In genomic region chr4:92253550-92253949, GRCh38 we compare ENCODE assay signal across 27 cellular contexts. TPM values are rescaled to one million over a fixed set of nuclear protein-coding genes. Genes with fewer than 3 reads are reported as not detected.
DNase-seq lines count a peak whose midpoint lies in the region; ATAC-seq and TF ChIP-seq lines count a peak whose summit lies in the region.
"Had no signal": no experiment of that assay in that cellular context is flagged by ENCODE, and none has a peak within 500 bp of the region (broad histone marks: within the 10 kb centered on the region; RNA-seq: fewer than 3 reads in every experiment).

No MANE protein-coding gene starts in this region.

- H3K4me3 ChIP-seq in GM23338, result no peak overlapping the region
- no peak overlapping the region for H3K4me3 ChIP-seq in endodermal cell (ENCODE audit: low read length)
- H3K4me3 ChIP-seq in mesendoderm (ENCODE audit: low read length), result no peak overlapping the region
- H3K4me3 ChIP-seq: BLaER1 had no signal

- POLR2A ChIA-PET in WTC11 (lab: Charles Lee), result interaction anchor here (1.3 kb wide), 1 partner anchor 131 kb away, joined by 3 read pairs; no protein-coding TSS in a partner anchor

- H3K4me3 Mint-ChIP-seq in GM23338, result no peak overlapping the region
- H3K4me3 Mint-ChIP-seq in WTC11, result no peak overlapping the region
- no peak overlapping the region for H3K4me3 Mint-ChIP-seq in endodermal cell
- no peak overlapping the region for H3K4me3 Mint-ChIP-seq in stimulated activated naive CD8-positive, alpha-beta T cell treated with anti-CD3 and anti-CD28 coated beads, Interleukin-15, amount 100 ng/mL, for 72 hours
- H3K4me3 Mint-ChIP-seq: CD14-positive monocyte; CD4-positive, alpha-beta memory T cell; CD4-positive, CD25-positive, alpha-beta regulatory T cell; CD8-positive, alpha-beta memory T cell had no signal

- H3K9ac ChIP-seq in endodermal cell (ENCODE audit: extremely low read depth, low read length, poor library complexity, severe bottlenecking) (no peak overlapping the region), mesendoderm (ENCODE audit: low read length) (no peak overlapping the region)
- H3K9ac ChIP-seq: BLaER1 had no signal

- no peak overlapping the region for H2AFZ ChIP-seq in GM23338

- H3K79me2 ChIP-seq in GM23338 (replicated peaks; ENCODE audit: insufficient read depth), result no peaks in the 10 kb centered on the region
- H3K79me2 ChIP-seq in mesendoderm (ENCODE audit: control insufficient read depth, insufficient read depth, low read length), result no peaks in the 10 kb centered on the region

- TF ChIP-seq CTCF in GM23338 (conservative IDR thresholded peaks at IDR 0.05; ENCODE audit: low read depth in 2 of 2) (peak in 1 of 2 experiments; percentile 37; a peak in 2 of 4 replicates), WTC11 (IDR thresholded peaks at IDR 0.05) (no peak), endodermal cell (conservative IDR thresholded peaks at IDR 0.05) (peak; percentile 31)

- H2BK120ac ChIP-seq in mesendoderm (ENCODE audit: low read depth, low read length), result no peak overlapping the region

- peaks cover 22% of the 10 kb centered on the region; the same call in 1 of the 2 replicates for H3K27me3 ChIP-seq in GM23338 (ENCODE audit: insufficient read depth)
- H3K27me3 ChIP-seq in endodermal cell (ENCODE audit: control insufficient read depth, insufficient read depth, low read length, poor library complexity, severe bottlenecking), result no peaks in the 10 kb centered on the region
- no peaks in the 10 kb centered on the region for H3K27me3 ChIP-seq in mesendoderm (ENCODE audit: insufficient read depth, low read length, poor library complexity)
- H3K27me3 ChIP-seq: BE2C, BLaER1 had no signal

- WGBS in endodermal cell (ENCODE audit: insufficient coverage in 1 of 2, insufficient read length in 1 of 2), 2 experiments, result 86% methylated on average over 1 of the region's 1 CpG; no CpG with 5 or more reads in 1 of the 2 experiments
- no CpG with 5 or more reads among the region's 1 CpG for WGBS in mesendoderm (ENCODE audit: extremely low coverage, insufficient coverage, low lambda C conversion rate)

- no peak overlapping the region for H3K4me2 ChIP-seq in GM23338
- no peak overlapping the region for H3K4me2 ChIP-seq in mesendoderm (ENCODE audit: low read length)
- H3K4me2 ChIP-seq: BLaER1 had no signal

- H3K23ac ChIP-seq in mesendoderm (ENCODE audit: low read length), result no peak overlapping the region

- peaks cover 48% of the 10 kb centered on the region for H3K9me3 ChIP-seq in endodermal cell (ENCODE audit: control insufficient read depth, low read length)
- H3K9me3 ChIP-seq: BE2C had no signal

- peaks cover 77% of the 10 kb centered on the region for H3K27me3 Mint-ChIP-seq in GM23338 (ENCODE audit: insufficient read depth, low read depth, poor library complexity)
- H3K27me3 Mint-ChIP-seq in WTC11 (ENCODE audit: low read depth), result peaks cover 65% of the 10 kb centered on the region
- H3K27me3 Mint-ChIP-seq in endodermal cell (ENCODE audit: insufficient read depth), result peaks cover 43% of the 10 kb centered on the region
- H3K27me3 Mint-ChIP-seq in stimulated activated naive CD8-positive, alpha-beta T cell treated with anti-CD3 and anti-CD28 coated beads, Interleukin-15, amount 100 ng/mL, for 72 hours, result no peaks in the 10 kb centered on the region
- H3K27me3 Mint-ChIP-seq: CD4-positive, alpha-beta memory T cell; CD4-positive, CD25-positive, alpha-beta regulatory T cell; CD8-positive, alpha-beta memory T cell had no signal

- H3K79me1 ChIP-seq in mesendoderm (ENCODE audit: low read length), result no peaks in the 10 kb centered on the region

- H3K4ac ChIP-seq in mesendoderm (ENCODE audit: low read depth, low read length), result no peak overlapping the region

- no peak overlapping the region for H3K18ac ChIP-seq in mesendoderm (ENCODE audit: low read length)

- H2BK15ac ChIP-seq in mesendoderm (replicated peaks; ENCODE audit: low read depth), result no peak overlapping the region

- CTCF ChIA-PET in WTC11 (lab: Charles Lee), result no interaction called here

- H3K27ac Mint-ChIP-seq in GM23338 (no peak overlapping the region), WTC11 (no peak overlapping the region), endodermal cell (no peak overlapping the region)
- H3K27ac Mint-ChIP-seq in stimulated activated naive CD8-positive, alpha-beta T cell treated with anti-CD3 and anti-CD28 coated beads, Interleukin-15, amount 100 ng/mL, for 72 hours, result no peak overlapping the region
- H3K27ac Mint-ChIP-seq: CD14-positive monocyte; CD4-positive, alpha-beta memory T cell; CD4-positive, CD25-positive, alpha-beta regulatory T cell; CD8-positive, alpha-beta memory T cell had no signal

- H3K4me1 Mint-ChIP-seq in GM23338 (no peaks in the 10 kb centered on the region; the same call in 2 of the 3 replicates), WTC11 (no peaks in the 10 kb centered on the region), endodermal cell (no peaks in the 10 kb centered on the region)
- H3K4me1 Mint-ChIP-seq in stimulated activated naive CD8-positive, alpha-beta T cell treated with anti-CD3 and anti-CD28 coated beads, Interleukin-15, amount 100 ng/mL, for 72 hours, result no peaks in the 10 kb centered on the region
- H3K4me1 Mint-ChIP-seq: CD14-positive monocyte; CD4-positive, alpha-beta memory T cell; CD4-positive, CD25-positive, alpha-beta regulatory T cell; CD8-positive, alpha-beta memory T cell had no signal

- H4K20me1 ChIP-seq in GM23338 (replicated peaks; ENCODE audit: insufficient read depth), result no peaks in the 10 kb centered on the region
- H4K20me1 ChIP-seq: BLaER1 had no signal

- H2BK5ac ChIP-seq in mesendoderm (ENCODE audit: low read length), result no peak overlapping the region

- H3K9me2 ChIP-seq in GM23338 (ENCODE audit: insufficient read depth), result no peaks in the 10 kb centered on the region; the same call in 1 of the 2 replicates

- H3K4me1 ChIP-seq in GM23338 (ENCODE audit: insufficient read depth), result no peaks in the 10 kb centered on the region
- no peaks in the 10 kb centered on the region for H3K4me1 ChIP-seq in endodermal cell (ENCODE audit: control insufficient read depth, insufficient read depth, low read length)
- H3K4me1 ChIP-seq in mesendoderm (ENCODE audit: control insufficient read depth, low read depth, low read length), result no peaks in the 10 kb centered on the region
- H3K4me1 ChIP-seq: BE2C, BLaER1 had no signal

- peaks cover 55% of the 10 kb centered on the region for H3F3A ChIP-seq in GM23338 (replicated peaks; ENCODE audit: low read depth)

- DNase-seq in GM23338 (ENCODE audit: low spot score) (no peak), WTC11 (ENCODE audit: low spot score) (no peak), endodermal cell (peak; percentile 62), mesendoderm (peak; percentile 37), HCEC 1CT (no peak)
- no peak for DNase-seq in stimulated activated naive CD8-positive, alpha-beta T cell treated with anti-CD3 and anti-CD28 coated beads, Interleukin-15, amount 100 ng/mL, for 72 hours
- DNase-seq: 8988T; ACHN; BE2C; C1 segment of cervical spinal cord; CD4-positive, alpha-beta memory T cell; CD4-positive, CD25-positive, alpha-beta regulatory T cell; CD8-positive, alpha-beta memory T cell; COR-L47; DMS 273 treated with DMSO at 0.1 percent for 48 hours; DMS153; DMS53; DMS79; DND-41; EL; GF-D8 had no signal

- H3K36me3 Mint-ChIP-seq in GM23338 (ENCODE audit: low read depth) (peaks cover 95% of the 10 kb centered on the region), WTC11 (peaks cover 91% of the 10 kb centered on the region), endodermal cell (ENCODE audit: low read depth) (peaks cover 27% of the 10 kb centered on the region)
- H3K36me3 Mint-ChIP-seq: CD14-positive monocyte; CD4-positive, alpha-beta memory T cell; CD4-positive, CD25-positive, alpha-beta regulatory T cell; CD8-positive, alpha-beta memory T cell had no signal

- no peak overlapping the region for H2AK5ac ChIP-seq in mesendoderm (ENCODE audit: low read length)

- H3K27ac ChIP-seq in GM23338 (ENCODE audit: low read depth) (no peak overlapping the region), endodermal cell (ENCODE audit: low read depth, low read length) (no peak overlapping the region), mesendoderm (ENCODE audit: low read depth, low read length) (no peak overlapping the region)
- H3K27ac ChIP-seq: BLaER1 had no signal

- H4K8ac ChIP-seq in mesendoderm (ENCODE audit: low read depth, low read length), result no peak overlapping the region

- H3K56ac ChIP-seq in mesendoderm (ENCODE audit: low read length), result no peak overlapping the region

- H3K9me3 Mint-ChIP-seq in GM23338, result peaks cover 99% of the 10 kb centered on the region
- H3K9me3 Mint-ChIP-seq in WTC11, result peaks cover 96% of the 10 kb centered on the region
- peaks cover 80% of the 10 kb centered on the region for H3K9me3 Mint-ChIP-seq in endodermal cell
- peaks cover 11 to 16% of the 10 kb centered on the region in 2 donors for H3K9me3 Mint-ChIP-seq in stimulated activated naive CD8-positive, alpha-beta T cell treated with anti-CD3 and anti-CD28 coated beads, Interleukin-15, amount 100 ng/mL, for 72 hours

- ATAC-seq in GM23338 (peak; percentile 1; the same call in 1 of the 3 replicates), WTC11 (peak; percentile 0; the same call in 1 of the 2 replicates), HG03280 (IDR thresholded peaks at IDR 0.05; ENCODE audit: unreplicated experiment) (no peak), GM18498 (IDR thresholded peaks at IDR 0.05; ENCODE audit: unreplicated experiment) (no peak)
- no peak for ATAC-seq in stimulated activated naive CD8-positive, alpha-beta T cell treated with anti-CD3 and anti-CD28 coated beads, Interleukin-15, amount 100 ng/mL, for 72 hours

- H3K36me3 ChIP-seq in GM23338 (ENCODE audit: insufficient read depth) (peaks cover 14% of the 10 kb centered on the region; the same call in 1 of the 2 replicates), endodermal cell (ENCODE audit: control insufficient read depth, insufficient read depth, low read length) (no peaks in the 10 kb centered on the region), mesendoderm (ENCODE audit: control insufficient read depth, insufficient read depth, low read length) (peaks cover 7% of the 10 kb centered on the region)
- H3K36me3 ChIP-seq: BE2C, BLaER1 had no signal

- H4K5ac ChIP-seq in mesendoderm (ENCODE audit: low read length), result no peak overlapping the region

TF ChIP-seq in GM23338, 12 proteins besides CTCF, POLR2A, EP300 and RAD21:
- TF ChIP-seq NANOG (IDR thresholded peaks at IDR 0.05; ENCODE audit: borderline replicate concordance), result no peak
- TF ChIP-seq EZH2phosphoT487 (IDR thresholded peaks at IDR 0.05; ENCODE audit: unreplicated experiment), result no peak
- peak; percentile 10; the same call in 1 of the 2 replicates for TF ChIP-seq ZNF114 (CRISPR knock-in tag; IDR thresholded peaks at IDR 0.05)

TF ChIP-seq in WTC11, 78 proteins besides CTCF, POLR2A, EP300 and RAD21 (continues in another document):
- TF ChIP-seq TEAD1 (CRISPR knock-in tag; IDR thresholded peaks at IDR 0.05), result peak; percentile 43; the same call in 1 of the 2 replicates

RNA-seq across cellular contexts. Expression of gene GRID2, which starts 50.2 kb away (rescaled TPM):
- 65.4 and 74.5 TPM in 2 replicates for total RNA-seq in GM23338 (2014; rRNA removed; shearing (Covaris generic))
- polyA plus RNA-seq in GM23338 (2016; fragmentation: Nextera tagmentation; extraction: Ambion mirVana), result 15.8 and 19.9 TPM in 2 replicates
- total RNA-seq in WTC11 (2021) (24.6 to 26.8 TPM (median 25.5 TPM) in 3 replicates), endodermal cell (10 to 100 TPM; 27.3 to 40.4 TPM)
- 5.2 TPM for polyA plus RNA-seq in endodermal cell (2013, experiment 1 of 2)
- 4.3 TPM for polyA plus RNA-seq in endodermal cell (2013, experiment 2 of 2)
- polyA plus RNA-seq in mesendoderm (2013, experiment 1 of 2), result 29.2 TPM
- polyA plus RNA-seq in mesendoderm (2013, experiment 2 of 2), result 29.6 TPM
- total RNA-seq: A673; CD4-positive, alpha-beta memory T cell; CD4-positive, CD25-positive, alpha-beta regulatory T cell; CD8-positive, alpha-beta memory T cell had no signal
- polyA plus RNA-seq: AG04450; CD14-positive monocyte; CD4-positive, alpha-beta memory T cell; CD4-positive, CD25-positive, alpha-beta regulatory T cell; CD8-positive, alpha-beta memory T cell had no signal

Comparison
In these comparisons a context has a peak if more than half of its experiments do, and no peak if none do; other contexts are left out.
1. ATAC-seq: peak in GM23338 (single experiment) and WTC11 (single experiment); none in HG03280 (single experiment), stimulated activated naive CD8-positive, alpha-beta T cell treated with anti-CD3 and anti-CD28 coated beads, Interleukin-15, amount 100 ng/mL, for 72 hours (single experiment) and GM18498 (single experiment).
2. DNase-seq: peak in endodermal cell (single experiment) and mesendoderm (single experiment); none in GM23338 (single experiment), WTC11 (single experiment), stimulated activated naive CD8-positive, alpha-beta T cell treated with anti-CD3 and anti-CD28 coated beads, Interleukin-15, amount 100 ng/mL, for 72 hours (0 of 2) and HCEC 1CT (single experiment).